33 cellular contexts compared by ENCODE assay signal in the genomic region with DNA sequence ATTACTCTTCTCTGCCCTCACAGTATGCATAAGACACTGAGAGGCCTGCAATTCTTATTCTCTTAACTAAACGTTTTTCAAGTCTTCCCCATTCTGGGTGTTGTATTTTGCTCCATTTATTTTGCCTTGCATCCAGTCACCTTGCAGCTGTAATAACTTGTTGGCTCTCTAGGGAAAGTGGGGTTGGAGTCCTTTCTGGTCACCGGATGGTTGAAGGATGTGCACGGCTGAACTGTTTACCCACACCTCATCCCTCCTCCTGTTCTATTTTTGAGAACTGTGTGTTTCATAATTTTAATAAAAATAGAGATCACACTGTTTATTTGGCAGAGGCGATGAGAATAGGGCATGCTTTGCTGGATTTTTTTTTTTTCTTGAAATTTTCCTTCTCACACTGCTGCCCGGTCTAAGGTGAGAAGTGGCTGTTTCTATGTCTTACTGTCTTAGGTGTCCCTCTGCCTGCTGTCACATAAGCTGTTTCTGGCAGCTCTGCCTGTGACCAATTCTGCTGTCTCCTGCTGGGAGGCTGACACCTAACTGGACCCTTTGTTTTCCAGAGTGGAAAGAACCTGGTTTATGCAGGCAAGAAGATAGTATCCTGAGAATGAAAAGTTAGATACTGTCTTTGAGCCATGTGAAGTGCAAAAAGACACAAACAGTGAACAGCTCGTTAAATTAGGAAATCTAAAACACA.
"Had no signal": no experiment of that assay in that cellular context is flagged by ENCODE, and none has a peak within 500 bp of the region (broad histone marks: within the 10 kb centered on the region; RNA-seq: fewer than 3 reads in every experiment).

No MANE protein-coding gene starts in this region.

- DNase-seq: activated CD4-positive, alpha-beta T cell treated with anti-CD3 and anti-CD28 coated beads for 36 hours; activated CD4-positive, alpha-beta T cell treated with anti-CD3 and anti-CD28 coated beads, Interleukin-2, amount 10 ng/mL, durations not matched to agents 7 days and 5 days; activated CD4-positive, alpha-beta T cell treated with anti-CD3 and anti-CD28 coated beads, Interleukin-2, amount 50 U/mL, for 48 hours; activated CD8-positive, alpha-beta memory T cell treated with anti-CD3 and anti-CD28 coated beads, Interleukin-2, amount 50 U/mL, for 48 hours; activated effector memory CD4-positive, alpha-beta T cell treated with Interleukin-2 at 50 U/mL for 16 hours; activated naive CD4-positive, alpha-beta T cell; activated naive CD4-positive, alpha-beta T cell treated with anti-CD3 and anti-CD28 coated beads, Interleukin-2, amount 50 U/mL, for 16 hours; activated naive CD8-positive, alpha-beta T cell treated with anti-CD3 and anti-CD28 coated beads for 36 hours; activated T-cell treated with anti-CD3 and anti-CD28 coated beads, Interleukin-2, amount 50 U/mL, for 48 hours; amniotic stem cell; Karpas-422; KBM-7; NCI-H1105; NCI-H1417 treated with DMSO at 0.1 percent for 48 hours; NCI-H187 treated with DMSO at 0.1 percent for 48 hours; NCI-H2081; NCI-H2171 treated with DMSO at 0.1 percent for 48 hours; NCI-H2227 treated with DMSO at 0.1 percent for 48 hours; NCI-H446; NCI-H510A treated with DMSO at 0.1 percent for 48 hours; NCI-H526 treated with DMSO at 0.1 percent for 48 hours; NCI-H774; SHP77; SJCRH30 had no signal

- H3K27ac ChIP-seq: ascending aorta, cardiac muscle cell, SJCRH30, SK-N-MC had no signal

- H3K27me3 ChIP-seq: ascending aorta, cardiac muscle cell, SJCRH30 had no signal

- H3K27ac Mint-ChIP-seq: activated CD4-positive, alpha-beta T cell treated with anti-CD3 and anti-CD28 coated beads for 36 hours; activated CD4-positive, alpha-beta T cell treated with anti-CD3 and anti-CD28 coated beads, Interleukin-2, amount 10 ng/mL, durations not matched to agents 7 days and 5 days; activated naive CD8-positive, alpha-beta T cell treated with anti-CD3 and anti-CD28 coated beads for 36 hours; T-helper 1 cell treated with Interleukin-12 subunit alpha and Interleukin-12 subunit beta and Interleukin-4 antibody, amounts not matched to agents 30 μg/mL and 1 μg/mL, for 36 hours; T-helper 2 cell treated with Interferon-gamma antibody and Interleukin-4, amounts not matched to agents 5 μg/mL and 100 μg/mL, for 36 hours; WTC11 had no signal

- H3K36me3 Mint-ChIP-seq: activated naive CD8-positive, alpha-beta T cell treated with anti-CD3 and anti-CD28 coated beads for 36 hours; IgD-negative memory B cell had no signal

- H3K36me3 ChIP-seq: ascending aorta, cardiac muscle cell, SJCRH30 had no signal

- ATAC-seq: activated CD4-positive, alpha-beta T cell treated with anti-CD3 and anti-CD28 coated beads for 36 hours; activated CD4-positive, CD25-positive, alpha-beta regulatory T cell treated with anti-CD3 and anti-CD28 coated beads, Interleukin-2, amount 50 U/mL, for 24 hours; Panc1; WTC11 had no signal

- H3K4me1 ChIP-seq: ascending aorta, SJCRH30 had no signal

- H3K27me3 Mint-ChIP-seq: activated CD4-positive, alpha-beta T cell treated with anti-CD3 and anti-CD28 coated beads for 36 hours; activated CD4-positive, alpha-beta T cell treated with anti-CD3 and anti-CD28 coated beads, Interleukin-2, amount 10 ng/mL, durations not matched to agents 7 days and 5 days; activated naive CD8-positive, alpha-beta T cell treated with anti-CD3 and anti-CD28 coated beads for 36 hours; IgD-negative memory B cell had no signal

- H3K4me1 Mint-ChIP-seq: activated CD4-positive, alpha-beta T cell treated with anti-CD3 and anti-CD28 coated beads for 36 hours; activated CD4-positive, alpha-beta T cell treated with anti-CD3 and anti-CD28 coated beads, Interleukin-2, amount 10 ng/mL, durations not matched to agents 7 days and 5 days; activated naive CD8-positive, alpha-beta T cell treated with anti-CD3 and anti-CD28 coated beads for 36 hours; IgD-negative memory B cell had no signal

- H3K9me3 ChIP-seq: ascending aorta, SJCRH30 had no signal

- H3K9me3 Mint-ChIP-seq: activated CD4-positive, alpha-beta T cell treated with anti-CD3 and anti-CD28 coated beads, Interleukin-2, amount 10 ng/mL, durations not matched to agents 7 days and 5 days; activated naive CD8-positive, alpha-beta T cell treated with anti-CD3 and anti-CD28 coated beads for 36 hours; IgD-negative memory B cell; T-helper 1 cell treated with Interleukin-12 subunit alpha and Interleukin-12 subunit beta and Interleukin-4 antibody, amounts not matched to agents 30 μg/mL and 1 μg/mL, for 36 hours; T-helper 2 cell treated with Interferon-gamma antibody and Interleukin-4, amounts not matched to agents 5 μg/mL and 100 μg/mL, for 36 hours had no signal

- H3K4me3 Mint-ChIP-seq: activated CD4-positive, alpha-beta T cell treated with anti-CD3 and anti-CD28 coated beads for 36 hours; activated CD4-positive, alpha-beta T cell treated with anti-CD3 and anti-CD28 coated beads, Interleukin-2, amount 10 ng/mL, durations not matched to agents 7 days and 5 days; activated naive CD8-positive, alpha-beta T cell treated with anti-CD3 and anti-CD28 coated beads for 36 hours; IgD-negative memory B cell; T-helper 1 cell treated with Interleukin-12 subunit alpha and Interleukin-12 subunit beta and Interleukin-4 antibody, amounts not matched to agents 30 μg/mL and 1 μg/mL, for 36 hours; T-helper 2 cell treated with Interferon-gamma antibody and Interleukin-4, amounts not matched to agents 5 μg/mL and 100 μg/mL, for 36 hours; WTC11 had no signal

- H3K4me3 ChIP-seq: ascending aorta, cardiac muscle cell, SJCRH30, SK-N-MC had no signal
